ENCODE assay signal across 8 cellular contexts in the genomic region with DNA sequence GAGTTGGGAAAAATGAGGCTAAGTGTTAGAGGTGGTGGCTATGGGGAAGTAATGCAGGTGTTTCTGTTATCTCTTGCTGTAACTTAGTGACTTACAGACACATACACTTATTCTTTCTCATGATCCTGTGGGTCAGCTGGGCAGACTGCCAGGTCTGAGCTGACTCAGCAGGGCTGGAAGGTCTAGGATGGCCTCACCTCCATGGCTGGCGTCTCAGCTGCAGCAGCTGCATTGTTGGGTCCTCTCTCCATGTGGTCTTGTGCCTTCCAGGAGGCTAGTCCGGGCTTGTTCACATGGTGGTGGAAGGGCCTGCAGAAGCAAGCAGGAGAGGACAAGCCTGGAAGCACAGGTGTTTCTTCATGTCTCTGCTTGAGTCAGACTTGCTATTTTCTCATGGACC.
DNase-seq lines count a peak whose midpoint lies in the region; ATAC-seq and TF ChIP-seq lines count a peak whose summit lies in the region.
"Had no signal": no experiment of that assay in that cellular context is flagged by ENCODE, and none has a peak within 500 bp of the region (broad histone marks: within the 10 kb centered on the region; RNA-seq: fewer than 3 reads in every experiment).

No MANE protein-coding gene starts in this region.

- H3K4me1 Mint-ChIP-seq in neural progenitor cell: peaks cover 57% of the 10 kb centered on the region

- TF ChIP-seq POLR2A in Peyer's patch (IDR thresholded peaks at IDR 0.05): no peak

- H3K27ac Mint-ChIP-seq in neural progenitor cell: no peak overlapping the region
- H3K27ac Mint-ChIP-seq: T-helper 1 cell treated with Interleukin-12 subunit alpha and Interleukin-12 subunit beta and Interleukin-4 antibody, amounts not matched to agents 30 μg/mL and 1 μg/mL, for 36 hours had no signal

- H3K4me3 Mint-ChIP-seq in neural progenitor cell: no peak overlapping the region
- H3K4me3 Mint-ChIP-seq: T-helper 1 cell treated with Interleukin-12 subunit alpha and Interleukin-12 subunit beta and Interleukin-4 antibody, amounts not matched to agents 30 μg/mL and 1 μg/mL, for 36 hours had no signal

- H3K4me1 ChIP-seq in Peyer's patch (no peaks in the 10 kb centered on the region), neural progenitor cell (no peaks in the 10 kb centered on the region)

- H3K27ac ChIP-seq in Peyer's patch (no peak overlapping the region), neural progenitor cell (no peak overlapping the region)

- no peak overlapping the region for H3K9ac ChIP-seq in neural progenitor cell

- H3K9me3 Mint-ChIP-seq in neural progenitor cell: no peaks in the 10 kb centered on the region
- H3K9me3 Mint-ChIP-seq: T-helper 1 cell treated with Interleukin-12 subunit alpha and Interleukin-12 subunit beta and Interleukin-4 antibody, amounts not matched to agents 30 μg/mL and 1 μg/mL, for 36 hours had no signal

- H3K36me3 Mint-ChIP-seq in neural progenitor cell: no peaks in the 10 kb centered on the region

- H3K4me3 ChIP-seq in Peyer's patch (no peak overlapping the region), neural progenitor cell (no peak overlapping the region)

- H2AFZ ChIP-seq in neural progenitor cell (replicated peaks): no peak overlapping the region

- H3K4me2 ChIP-seq in neural progenitor cell: no peak overlapping the region

- TF ChIP-seq CTCF in Peyer's patch (IDR thresholded peaks at IDR 0.05) (no peak), GM10248 (IDR thresholded peaks at IDR 0.05; ENCODE audit: control extremely low read depth, extremely low read depth, low read depth, missing control alignments) (no peak), neural progenitor cell (IDR thresholded peaks at IDR 0.05) (no peak)

- H3K36me3 ChIP-seq in Peyer's patch (no peaks in the 10 kb centered on the region), neural progenitor cell (no peaks in the 10 kb centered on the region)

- ATAC-seq in GM19043 (IDR thresholded peaks at IDR 0.05; ENCODE audit: low read depth, unreplicated experiment): peak; percentile 69
- ATAC-seq in HG03045 (IDR thresholded peaks at IDR 0.05; ENCODE audit: unreplicated experiment): peak; percentile 74
- ATAC-seq in left ventricle myocardium superior: peak; percentile 34

- H3K27me3 Mint-ChIP-seq in neural progenitor cell (ENCODE audit: insufficient read depth, low read depth): peaks cover 5% of the 10 kb centered on the region

- H4K20me1 ChIP-seq in neural progenitor cell (ENCODE audit: low read depth): peaks cover 6% of the 10 kb centered on the region

- POLR2A ChIA-PET in GM10248 (lab: Yijun Ruan, JAX): no interaction called here

- H3F3A ChIP-seq in neural progenitor cell (ENCODE audit: low read depth): peaks cover 7% of the 10 kb centered on the region

- H3K79me2 ChIP-seq in neural progenitor cell (ENCODE audit: low read depth): no peaks in the 10 kb centered on the region

- intact Hi-C loops in left ventricle myocardium superior (cut with micrococcal nuclease): no loop called here

- no peaks in the 10 kb centered on the region for H3K9me3 ChIP-seq in Peyer's patch
- H3K9me3 ChIP-seq in neural progenitor cell (ENCODE audit: low read depth): no peaks in the 10 kb centered on the region

- CTCF ChIA-PET in GM10248 (lab: Yijun Ruan, JAX): no interaction called here

- no peaks in the 10 kb centered on the region for H3K27me3 ChIP-seq in Peyer's patch
- no peaks in the 10 kb centered on the region for H3K27me3 ChIP-seq in neural progenitor cell

- DNase-seq in Peyer's patch: peak in 2 of 3 donors; percentile 76 to 77
- peak; percentile 62 for DNase-seq in left ventricle myocardium superior
- DNase-seq in GM10248 (ENCODE audit: extremely low spot score): no peak
- no peak for DNase-seq in activated T-cell treated with anti-CD3 and anti-CD28 coated beads for 4 hours
- no peak for DNase-seq in neural progenitor cell (ENCODE audit: low spot score)

Comparison
In these comparisons a context has a peak if more than half of its experiments do, and no peak if none do; other contexts are left out.
1. DNase-seq: peak in Peyer's patch (2 of 3) and left ventricle myocardium superior (single experiment); none in GM10248 (single experiment), activated T-cell treated with anti-CD3 and anti-CD28 coated beads for 4 hours (single experiment) and neural progenitor cell (single experiment).
2. Peak in every context shown above with its lines, with median percentiles within 50 percentile points of each other: ATAC-seq.